1 cellular context compared by ENCODE assay signal in the genomic region with DNA sequence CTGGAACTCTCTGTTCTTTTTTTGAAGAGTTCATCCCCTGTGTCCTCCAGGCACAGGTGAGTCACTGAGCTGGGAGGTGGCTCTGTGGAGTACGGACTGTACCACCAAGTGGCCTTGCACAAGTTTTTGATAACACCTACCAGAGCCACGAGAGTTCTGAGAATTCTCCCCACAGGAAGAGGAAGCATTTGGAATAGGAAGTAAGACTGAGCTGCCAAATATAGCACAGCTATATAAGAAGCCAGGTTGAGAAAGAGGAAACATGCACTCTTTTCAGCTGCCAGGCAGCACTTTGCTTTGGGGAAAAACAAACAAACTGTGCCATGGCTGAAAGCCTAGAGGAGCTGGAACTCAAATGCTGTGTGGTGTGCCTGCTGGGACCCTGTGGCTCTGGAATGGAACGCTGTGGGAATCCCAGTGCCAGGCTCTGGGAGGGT.
TF ChIP-seq lines count a peak whose summit lies in the region.

No MANE protein-coding gene starts in this region.

TF ChIP-seq in IMR-90, 13 proteins besides CTCF, POLR2A, EP300 and RAD21 (continued from another document):
- TF ChIP-seq SMC3 (IDR thresholded peaks at IDR 0.05; ENCODE audit: low read depth, low read length), result no peak
- no peak for TF ChIP-seq FOS (IDR thresholded peaks at IDR 0.05; ENCODE audit: low read depth, low read length)
